ENCODE assay signal across 16 cellular contexts in the genomic region with DNA sequence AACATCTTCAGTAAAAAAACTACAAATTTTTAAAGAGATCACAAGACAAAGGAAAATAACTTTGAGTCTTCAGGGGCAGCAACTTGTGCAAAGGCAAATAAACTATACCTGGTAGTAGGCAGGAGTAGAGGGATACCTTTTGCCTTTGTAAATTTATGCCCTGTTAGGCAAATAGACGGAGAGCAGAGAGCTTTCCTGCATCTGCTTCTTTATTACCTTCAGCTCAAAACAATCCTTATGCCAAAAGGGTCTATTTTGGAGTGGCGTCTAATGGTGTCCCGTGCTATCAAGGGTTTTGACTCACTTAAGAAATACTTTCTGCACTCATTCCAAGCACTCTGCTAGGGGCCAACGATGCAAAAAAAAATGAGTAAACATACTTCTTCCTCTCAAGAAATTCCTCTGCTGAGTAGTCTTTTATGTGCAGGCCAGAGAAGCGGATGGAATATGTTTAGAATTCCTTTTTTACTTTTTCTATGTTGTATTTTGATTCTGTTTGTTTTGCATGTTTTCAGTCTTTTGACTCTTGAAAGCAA.
"Had no signal": no experiment of that assay in that cellular context is flagged by ENCODE, and none has a peak within 500 bp of the region (broad histone marks: within the 10 kb centered on the region; RNA-seq: fewer than 3 reads in every experiment).

No MANE protein-coding gene starts in this region.

- H3K4me3 ChIP-seq: dorsolateral prefrontal cortex, mucosa of descending colon, thoracic aorta, uterus had no signal

- ATAC-seq: mucosa of descending colon; naive thymus-derived CD8-positive, alpha-beta T cell; T-cell had no signal

- H3K27me3 ChIP-seq: uterus had no signal

- H3K36me3 ChIP-seq: thoracic aorta, uterus had no signal

- DNase-seq: activated CD4-positive, alpha-beta T cell treated with anti-CD3 and anti-CD28 coated beads, Interleukin-2, amount 10 ng/mL, durations not matched to agents 7 days and 5 days; activated naive CD8-positive, alpha-beta T cell treated with anti-CD3 and anti-CD28 coated beads for 36 hours; dorsolateral prefrontal cortex; endodermal cell; erythroblast; foreskin melanocyte; mammary epithelial cell; mucosa of descending colon; naive thymus-derived CD8-positive, alpha-beta T cell; stimulated activated CD4-positive, alpha-beta T cell treated with anti-CD3 and anti-CD28 coated beads, Interleukin-12 subunit alpha, Interleukin-12 subunit beta, amount 100 ng/mL, for 4 hours; stimulated activated CD4-positive, alpha-beta T cell treated with anti-CD3 and anti-CD28 coated beads, Interleukin-2, amount 100 ng/mL, for 24 hours; T-cell; T-helper 9 cell; uterus had no signal

- H3K9ac ChIP-seq: parathyroid adenoma had no signal

- H2AFZ ChIP-seq: parathyroid adenoma had no signal

- H3K79me2 ChIP-seq: parathyroid adenoma had no signal

- H3K27ac ChIP-seq: dorsolateral prefrontal cortex, parathyroid adenoma, thoracic aorta, uterus had no signal

- H3K9me3 ChIP-seq: mucosa of descending colon, thoracic aorta, uterus had no signal

- H3K4me1 ChIP-seq: parathyroid adenoma, uterus had no signal
